ENCODE assay signal across 24 cellular contexts in the genomic region with DNA sequence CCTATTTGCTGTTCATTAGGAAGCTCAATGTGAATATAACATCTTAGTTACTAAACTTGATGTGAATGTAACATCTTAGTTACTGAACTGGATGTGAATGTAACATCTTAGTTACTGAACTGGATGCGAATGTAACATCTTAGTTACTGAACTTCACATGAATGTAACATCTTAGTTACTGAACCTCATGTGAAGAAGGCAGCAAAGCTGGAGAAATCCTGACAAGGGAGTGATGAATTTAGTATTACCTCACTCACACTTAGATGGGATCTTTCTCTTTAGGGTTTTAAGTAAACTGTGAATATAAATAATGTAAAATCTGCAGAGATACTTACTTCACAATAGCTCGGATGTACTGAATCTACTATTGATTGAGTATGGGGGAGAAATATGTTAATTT.
DNase-seq lines count a peak whose midpoint lies in the region; ATAC-seq, FAIRE-seq and TF ChIP-seq lines count a peak whose summit lies in the region.
"Had no signal": no experiment of that assay in that cellular context is flagged by ENCODE, and none has a peak within 500 bp of the region (broad histone marks: within the 10 kb centered on the region; RNA-seq: fewer than 3 reads in every experiment).

No MANE protein-coding gene starts in this region.

- no peaks in the 10 kb centered on the region for H3K9me2 ChIP-seq in OCI-LY1 (ENCODE audit: low read depth, low read length)

- no peaks in the 10 kb centered on the region for H3K36me3 ChIP-seq in OCI-LY1 (ENCODE audit: insufficient read depth, low read length)
- H3K36me3 ChIP-seq: BE2C; BLaER1 treated with 17β-estradiol and CSF1 and Interleukin-3, amounts not matched to agents 10 nM and 100 nM had no signal

- H4K20me1 ChIP-seq in OCI-LY1 (ENCODE audit: insufficient read depth, low read length), result no peaks in the 10 kb centered on the region
- H4K20me1 ChIP-seq: BLaER1 treated with 17β-estradiol and CSF1 and Interleukin-3, amounts not matched to agents 10 nM and 100 nM had no signal

- H3K27me3 Mint-ChIP-seq in WTC11 (ENCODE audit: low read depth), result no peaks in the 10 kb centered on the region
- no peaks in the 10 kb centered on the region for H3K27me3 Mint-ChIP-seq in stimulated activated naive CD8-positive, alpha-beta T cell treated with anti-CD3 and anti-CD28 coated beads, Interleukin-15, amount 100 ng/mL, for 72 hours
- H3K27me3 Mint-ChIP-seq: CD4-positive, alpha-beta T cell; CD8-positive, alpha-beta memory T cell had no signal

- no peaks in the 10 kb centered on the region for H3F3A ChIP-seq in OCI-LY1 (ENCODE audit: insufficient read depth, low read length)

- peaks cover 28% of the 10 kb centered on the region for H3K4me1 ChIP-seq in OCI-LY1 (ENCODE audit: insufficient read depth, low read length, severe bottlenecking)

- TF ChIP-seq CTCF in D721Med (IDR thresholded peaks at IDR 0.05; ENCODE audit: insufficient read depth, missing control alignments) (no peak), OCI-LY1 (IDR thresholded peaks at IDR 0.05; ENCODE audit: low read length) (no peak), WTC11 (IDR thresholded peaks at IDR 0.05) (no peak)

- no peak overlapping the region for H3K9ac ChIP-seq in OCI-LY1 (ENCODE audit: low read length)
- H3K9ac ChIP-seq: BLaER1 treated with 17β-estradiol and CSF1 and Interleukin-3, amounts not matched to agents 10 nM and 100 nM; GM23248 had no signal

- no peaks in the 10 kb centered on the region for H3K79me2 ChIP-seq in OCI-LY1 (ENCODE audit: insufficient read depth, low read length)

- ATAC-seq in WTC11, result no peak
- no peak for ATAC-seq in stimulated activated effector memory CD8-positive, alpha-beta T cell treated with anti-CD3 and anti-CD28 coated beads, Interleukin-12 subunit alpha, Interleukin-12 subunit beta, amount 100 ng/mL, for 72 hours
- no peak for ATAC-seq in HG03571 (IDR thresholded peaks at IDR 0.05; ENCODE audit: unreplicated experiment)
- no peak for ATAC-seq in stimulated activated naive CD8-positive, alpha-beta T cell treated with anti-CD3 and anti-CD28 coated beads, Interleukin-15, amount 100 ng/mL, for 72 hours
- ATAC-seq: HCT116 had no signal

- peak overlapping the region; percentile 60; the same call in 1 of the 2 replicates for H3K27ac Mint-ChIP-seq in WTC11
- peak overlapping the region; percentile 40 for H3K27ac Mint-ChIP-seq in stimulated activated effector memory CD8-positive, alpha-beta T cell treated with anti-CD3 and anti-CD28 coated beads, Interleukin-12 subunit alpha, Interleukin-12 subunit beta, amount 100 ng/mL, for 72 hours
- H3K27ac Mint-ChIP-seq in stimulated activated naive CD8-positive, alpha-beta T cell treated with anti-CD3 and anti-CD28 coated beads, Interleukin-15, amount 100 ng/mL, for 72 hours, result no peak overlapping the region
- H3K27ac Mint-ChIP-seq: CD14-positive monocyte; CD4-positive, alpha-beta T cell; CD8-positive, alpha-beta memory T cell had no signal

- CTCF ChIA-PET in WTC11 (lab: Charles Lee), result interaction anchor here (1.2 kb wide), 1 partner anchor 29 kb away, joined by 3 read pairs; no protein-coding TSS in a partner anchor

- peak; percentile 67 for FAIRE-seq in D721Med (lab: Jason Lieb, UNC)
- FAIRE-seq: GM12891, GM18507, H1 had no signal

- no peak overlapping the region for H3K4me2 ChIP-seq in OCI-LY1 (ENCODE audit: low read length)
- H3K4me2 ChIP-seq: BLaER1 treated with 17β-estradiol and CSF1 and Interleukin-3, amounts not matched to agents 10 nM and 100 nM had no signal

- H3K4me3 Mint-ChIP-seq in WTC11, result no peak overlapping the region
- H3K4me3 Mint-ChIP-seq in stimulated activated effector memory CD8-positive, alpha-beta T cell treated with anti-CD3 and anti-CD28 coated beads, Interleukin-12 subunit alpha, Interleukin-12 subunit beta, amount 100 ng/mL, for 72 hours, result no peak overlapping the region
- no peak overlapping the region for H3K4me3 Mint-ChIP-seq in stimulated activated naive CD8-positive, alpha-beta T cell treated with anti-CD3 and anti-CD28 coated beads, Interleukin-15, amount 100 ng/mL, for 72 hours
- H3K4me3 Mint-ChIP-seq: CD14-positive monocyte; CD4-positive, alpha-beta T cell; CD8-positive, alpha-beta memory T cell; H9 had no signal

- peak overlapping the region; percentile 64; the same call in 1 of the 2 replicates for H2AFZ ChIP-seq in OCI-LY1 (ENCODE audit: low read length)
- H2AFZ ChIP-seq: GM23248 had no signal

- DNase-seq in D721Med (ENCODE audit: insufficient read length, low spot score), result no peak
- no peak for DNase-seq in WTC11 (ENCODE audit: low spot score)
- no peak for DNase-seq in stimulated activated effector memory CD8-positive, alpha-beta T cell treated with anti-CD3 and anti-CD28 coated beads, Interleukin-12 subunit alpha, Interleukin-12 subunit beta, amount 100 ng/mL, for 72 hours (ENCODE audit: low spot score in 2 of 2)
- DNase-seq in activated naive CD4-positive, alpha-beta T cell treated with anti-CD3 and anti-CD28 coated beads, Interleukin-2, amount 50 U/mL, for 16 hours, result no peak
- no peak for DNase-seq in stimulated activated naive CD8-positive, alpha-beta T cell treated with anti-CD3 and anti-CD28 coated beads, Interleukin-15, amount 100 ng/mL, for 72 hours
- DNase-seq in NCI-H2029 (lab: John Stamatoyannopoulos, UW), result no peak
- DNase-seq: ACHN; AML-193; BE2C; CD4-positive, alpha-beta T cell; CD8-positive, alpha-beta memory T cell; DMS53; DMS79 treated with DMSO at 0.1 percent for 48 hours; GF-D8; GM23248; H9 had no signal

- H3K27me3 ChIP-seq in OCI-LY1 (ENCODE audit: insufficient read depth, low read length), result no peaks in the 10 kb centered on the region
- H3K27me3 ChIP-seq: BE2C; BLaER1 treated with 17β-estradiol and CSF1 and Interleukin-3, amounts not matched to agents 10 nM and 100 nM had no signal

- H3K4me1 Mint-ChIP-seq in WTC11, result peaks cover 26% of the 10 kb centered on the region
- peaks cover 14% of the 10 kb centered on the region for H3K4me1 Mint-ChIP-seq in stimulated activated effector memory CD8-positive, alpha-beta T cell treated with anti-CD3 and anti-CD28 coated beads, Interleukin-12 subunit alpha, Interleukin-12 subunit beta, amount 100 ng/mL, for 72 hours
- peaks cover 5% of the 10 kb centered on the region for H3K4me1 Mint-ChIP-seq in stimulated activated naive CD8-positive, alpha-beta T cell treated with anti-CD3 and anti-CD28 coated beads, Interleukin-15, amount 100 ng/mL, for 72 hours

- H3K9me3 Mint-ChIP-seq in WTC11, result peaks cover 5% of the 10 kb centered on the region; the same call in 1 of the 2 replicates
- no peaks in the 10 kb centered on the region for H3K9me3 Mint-ChIP-seq in stimulated activated effector memory CD8-positive, alpha-beta T cell treated with anti-CD3 and anti-CD28 coated beads, Interleukin-12 subunit alpha, Interleukin-12 subunit beta, amount 100 ng/mL, for 72 hours
- no peaks in the 10 kb centered on the region for H3K9me3 Mint-ChIP-seq in stimulated activated naive CD8-positive, alpha-beta T cell treated with anti-CD3 and anti-CD28 coated beads, Interleukin-15, amount 100 ng/mL, for 72 hours
- H3K9me3 Mint-ChIP-seq: CD4-positive, alpha-beta T cell; CD8-positive, alpha-beta memory T cell; H9 had no signal

- POLR2A ChIA-PET in WTC11 (lab: Charles Lee), result no interaction called here

- no peak overlapping the region for H3K27ac ChIP-seq in OCI-LY1 (ENCODE audit: low read depth, low read length, poor library complexity, severe bottlenecking)
- H3K27ac ChIP-seq: BLaER1 treated with 17β-estradiol and CSF1 and Interleukin-3, amounts not matched to agents 10 nM and 100 nM; GM23248 had no signal

- no peaks in the 10 kb centered on the region for H3K9me3 ChIP-seq in OCI-LY1 (ENCODE audit: low read length)
- H3K9me3 ChIP-seq: BE2C; BLaER1 treated with 17β-estradiol and CSF1 and Interleukin-3, amounts not matched to agents 10 nM and 100 nM had no signal

- H3K36me3 Mint-ChIP-seq in WTC11, result peaks cover 25% of the 10 kb centered on the region
- H3K36me3 Mint-ChIP-seq in stimulated activated effector memory CD8-positive, alpha-beta T cell treated with anti-CD3 and anti-CD28 coated beads, Interleukin-12 subunit alpha, Interleukin-12 subunit beta, amount 100 ng/mL, for 72 hours, result no peaks in the 10 kb centered on the region
- H3K36me3 Mint-ChIP-seq: CD14-positive monocyte; CD8-positive, alpha-beta memory T cell had no signal

- H3K4me3 ChIP-seq in OCI-LY1 (ENCODE audit: low read depth, low read length, poor library complexity, severe bottlenecking), result no peak overlapping the region
- H3K4me3 ChIP-seq: BLaER1 treated with 17β-estradiol and CSF1 and Interleukin-3, amounts not matched to agents 10 nM and 100 nM; GM23248 had no signal

TF ChIP-seq in WTC11, 78 proteins besides CTCF, POLR2A, EP300 and RAD21:
- TF ChIP-seq NFATC4 (CRISPR knock-in tag; IDR thresholded peaks at IDR 0.05), result no peak
- TF ChIP-seq, protein P1, sequence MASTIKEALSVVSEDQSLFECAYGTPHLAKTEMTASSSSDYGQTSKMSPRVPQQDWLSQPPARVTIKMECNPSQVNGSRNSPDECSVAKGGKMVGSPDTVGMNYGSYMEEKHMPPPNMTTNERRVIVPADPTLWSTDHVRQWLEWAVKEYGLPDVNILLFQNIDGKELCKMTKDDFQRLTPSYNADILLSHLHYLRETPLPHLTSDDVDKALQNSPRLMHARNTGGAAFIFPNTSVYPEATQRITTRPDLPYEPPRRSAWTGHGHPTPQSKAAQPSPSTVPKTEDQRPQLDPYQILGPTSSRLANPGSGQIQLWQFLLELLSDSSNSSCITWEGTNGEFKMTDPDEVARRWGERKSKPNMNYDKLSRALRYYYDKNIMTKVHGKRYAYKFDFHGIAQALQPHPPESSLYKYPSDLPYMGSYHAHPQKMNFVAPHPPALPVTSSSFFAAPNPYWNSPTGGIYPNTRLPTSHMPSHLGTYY (CRISPR knock-in tag; IDR thresholded peaks at IDR 0.05), result no peak

Comparison
In these comparisons a context has a peak if more than half of its experiments do, and no peak if none do; other contexts are left out.
1. H3K27ac Mint-ChIP-seq: peak in WTC11 (single experiment) and stimulated activated effector memory CD8-positive, alpha-beta T cell treated with anti-CD3 and anti-CD28 coated beads, Interleukin-12 subunit alpha, Interleukin-12 subunit beta, amount 100 ng/mL, for 72 hours (single experiment); none in stimulated activated naive CD8-positive, alpha-beta T cell treated with anti-CD3 and anti-CD28 coated beads, Interleukin-15, amount 100 ng/mL, for 72 hours (0 of 2).